Comparison of ENCODE assay signal across 1 cellular context in the genomic region with DNA sequence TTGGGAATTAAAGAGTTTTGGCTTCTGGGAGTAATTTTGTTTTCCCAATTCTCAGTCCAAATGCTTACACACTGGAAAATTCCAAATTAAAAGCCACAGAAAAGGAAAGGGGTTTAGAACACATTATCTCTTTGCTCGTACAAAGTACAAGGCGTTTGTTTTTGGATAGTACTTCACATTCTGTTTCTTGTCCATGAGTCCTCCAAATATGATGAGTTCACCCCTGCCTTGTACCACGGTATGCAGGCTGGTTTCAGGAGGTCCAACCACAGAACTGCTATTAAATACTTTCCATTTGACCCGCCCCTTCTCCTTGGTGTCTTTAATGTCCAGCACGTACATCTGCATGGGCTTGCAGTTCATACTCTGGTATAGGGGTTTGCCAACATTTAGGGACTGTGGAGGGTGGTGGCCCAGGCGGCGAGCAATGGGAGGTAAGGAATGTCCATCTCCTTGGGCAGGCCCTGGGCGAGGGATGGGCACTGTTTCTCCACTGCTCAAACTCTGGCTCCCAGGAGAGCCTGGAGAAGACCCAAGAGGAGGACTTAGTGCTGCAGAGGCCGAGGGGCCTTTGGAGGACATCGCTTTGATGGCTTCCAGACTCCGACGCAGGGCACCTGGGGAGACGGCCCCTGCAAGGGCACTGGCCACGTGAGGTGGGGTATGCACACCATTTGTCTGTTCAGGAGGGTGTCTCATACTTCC.
TF ChIP-seq lines count a peak whose summit lies in the region.

No MANE protein-coding gene starts in this region.

TF ChIP-seq in HEK293, 187 proteins besides CTCF, POLR2A, EP300 and RAD21 (continued from another document):
- TF ChIP-seq, protein P1, sequence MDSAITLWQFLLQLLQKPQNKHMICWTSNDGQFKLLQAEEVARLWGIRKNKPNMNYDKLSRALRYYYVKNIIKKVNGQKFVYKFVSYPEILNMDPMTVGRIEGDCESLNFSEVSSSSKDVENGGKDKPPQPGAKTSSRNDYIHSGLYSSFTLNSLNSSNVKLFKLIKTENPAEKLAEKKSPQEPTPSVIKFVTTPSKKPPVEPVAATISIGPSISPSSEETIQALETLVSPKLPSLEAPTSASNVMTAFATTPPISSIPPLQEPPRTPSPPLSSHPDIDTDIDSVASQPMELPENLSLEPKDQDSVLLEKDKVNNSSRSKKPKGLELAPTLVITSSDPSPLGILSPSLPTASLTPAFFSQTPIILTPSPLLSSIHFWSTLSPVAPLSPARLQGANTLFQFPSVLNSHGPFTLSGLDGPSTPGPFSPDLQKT (IDR thresholded peaks at IDR 0.05; ENCODE audit: borderline replicate concordance, low read depth, low read length), result no peak
- no peak for TF ChIP-seq ZNF658 (tag by site-specific recombination; IDR thresholded peaks at IDR 0.05)
- no peak for TF ChIP-seq EGR2 (tag by site-specific recombination; IDR thresholded peaks at IDR 0.05; ENCODE audit: low read depth)
